9 cellular contexts compared by ENCODE assay signal in the genomic region with DNA sequence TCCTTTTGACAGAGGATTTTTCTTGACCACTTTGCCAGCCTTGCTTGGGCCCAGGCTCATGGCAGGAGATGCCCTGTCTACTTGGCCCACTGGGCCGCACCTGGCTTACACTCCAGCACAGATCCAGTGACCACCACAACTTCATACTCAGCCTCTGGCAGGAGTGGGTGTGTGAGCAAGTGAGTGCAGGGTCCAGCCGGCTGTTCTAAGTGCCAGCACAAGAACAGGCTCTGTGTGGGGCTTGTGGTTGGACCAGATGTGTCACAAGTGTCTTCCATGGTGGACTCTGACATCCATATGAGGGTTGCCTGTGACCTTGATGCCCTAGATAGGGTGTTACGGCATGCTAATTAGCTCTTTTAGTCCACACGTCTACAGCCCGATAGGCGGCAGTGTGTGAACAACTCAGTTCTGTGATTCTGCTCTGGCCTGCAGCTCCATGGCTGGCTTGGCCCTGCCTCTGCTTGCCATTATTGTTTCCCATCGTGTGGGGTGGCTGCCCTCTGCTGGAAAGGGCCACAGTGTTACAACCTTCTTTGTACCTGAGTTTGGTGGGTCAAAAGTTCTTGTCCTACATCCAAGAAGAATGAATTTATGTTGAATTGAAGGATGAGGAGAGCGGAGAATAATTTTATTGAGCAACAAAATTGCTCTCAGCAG.
A peak's percentile ranks its signal among the peaks of the same experiment; 100 is the strongest.
DNase-seq lines count a peak whose midpoint lies in the region; ATAC-seq and TF ChIP-seq lines count a peak whose summit lies in the region.
"Had no signal": no experiment of that assay in that cellular context is flagged by ENCODE, and none has a peak within 500 bp of the region (broad histone marks: within the 10 kb centered on the region; RNA-seq: fewer than 3 reads in every experiment).

No MANE protein-coding gene starts in this region.

- H3K27ac Mint-ChIP-seq in memory B cell = no peak overlapping the region

- H3K9me3 Mint-ChIP-seq in memory B cell = peaks cover 1% of the 10 kb centered on the region

- H3K4me3 ChIP-seq in DND-41 (ENCODE audit: low read depth in 1 of 2, low read length in 2 of 2) (no peak overlapping the region), astrocyte of the spinal cord (ENCODE audit: low read depth, low read length) (no peak overlapping the region)
- H3K4me3 ChIP-seq: lung had no signal

- H3K9me3 ChIP-seq in DND-41 (ENCODE audit: insufficient read depth, low read length, severe bottlenecking) = no peaks in the 10 kb centered on the region

- no peak overlapping the region for H3K9ac ChIP-seq in DND-41 (ENCODE audit: low read depth, low read length)

- no peaks in the 10 kb centered on the region for H3K36me3 ChIP-seq in DND-41 (ENCODE audit: insufficient read depth, low read length)

- no peak overlapping the region for H2AFZ ChIP-seq in DND-41 (ENCODE audit: low read depth, low read length)

- H4K20me1 ChIP-seq in DND-41 (ENCODE audit: insufficient read depth, low read length) = no peaks in the 10 kb centered on the region

- TF ChIP-seq CTCF in DND-41 (IDR thresholded peaks at IDR 0.05; ENCODE audit: borderline replicate concordance, extremely low read depth, low read length, poor library complexity, severe bottlenecking) (peak; percentile 38), astrocyte of the spinal cord (IDR thresholded peaks at IDR 0.05; ENCODE audit: low read depth, low read length) (peak; percentile 28)

- in situ Hi-C loops in astrocyte of the spinal cord (cut with HindIII; ENCODE audit: low sequenced_read_pairs) = no loop called here

- ATAC-seq in DND-41 (ENCODE audit: insufficient read depth, low read depth) (no peak), GM18907 (IDR thresholded peaks at IDR 0.05; ENCODE audit: unreplicated experiment) (peak; percentile 92), HG03045 (IDR thresholded peaks at IDR 0.05; ENCODE audit: unreplicated experiment) (peak; percentile 95), memory B cell (ENCODE audit: low read depth) (peak; percentile 48)

- H3K79me2 ChIP-seq in DND-41 (ENCODE audit: insufficient read depth, low read length) = no peaks in the 10 kb centered on the region

- H3K4me1 ChIP-seq in DND-41 (ENCODE audit: insufficient read depth, low read length) = no peaks in the 10 kb centered on the region

- no peak overlapping the region for H3K4me2 ChIP-seq in DND-41 (ENCODE audit: insufficient read depth, low read length)

- H3K36me3 Mint-ChIP-seq in memory B cell = no peaks in the 10 kb centered on the region

- H3K4me1 Mint-ChIP-seq in memory B cell = no peaks in the 10 kb centered on the region

- no peak overlapping the region for H3K4me3 Mint-ChIP-seq in memory B cell

- H3K27ac ChIP-seq in DND-41 (ENCODE audit: low read length) = no peak overlapping the region

- DNase-seq in DND-41 = no peak
- DNase-seq in NCI-H524 treated with DMSO at 0.1 percent for 48 hours (lab: John Stamatoyannopoulos, UW) = peak; percentile 28
- peak; percentile 10 for DNase-seq in astrocyte of the spinal cord (ENCODE audit: low read depth, low spot score)
- no peak for DNase-seq in memory B cell (ENCODE audit: low spot score in 2 of 2)
- DNase-seq in occipital lobe (lab: John Stamatoyannopoulos, UW) = no peak
- DNase-seq in NCI-H2107 treated with DMSO at 0.1 percent for 48 hours (lab: John Stamatoyannopoulos, UW; ENCODE audit: unreplicated experiment) = no peak

- H3K27me3 ChIP-seq in DND-41 (ENCODE audit: insufficient read depth, low read length, poor library complexity) = no peaks in the 10 kb centered on the region

- H3K27me3 Mint-ChIP-seq in memory B cell = no peaks in the 10 kb centered on the region

Comparison
In these comparisons a context has a peak if more than half of its experiments do, and no peak if none do; other contexts are left out.
1. DNase-seq: peak in NCI-H524 treated with DMSO at 0.1 percent for 48 hours (single experiment) and astrocyte of the spinal cord (single experiment); none in DND-41 (single experiment), memory B cell (0 of 2), occipital lobe (single experiment) and NCI-H2107 treated with DMSO at 0.1 percent for 48 hours (single experiment).